In genomic region chr7:123624527-123625183, GRCh38 we compare ENCODE assay signal across 1 cellular context.
A peak's percentile ranks its signal among the peaks of the same experiment; 100 is the strongest.
TF ChIP-seq lines count a peak whose summit lies in the region.

No MANE protein-coding gene starts in this region.

TF ChIP-seq in K562, 482 proteins besides CTCF, POLR2A, EP300 and RAD21 (continued from another document and continues in another):
- TF ChIP-seq LEF1 (IDR thresholded peaks at IDR 0.05) (0 out of 2 replicates have a peak, but pooled peaks have one; percentile 30), HDAC3 (IDR thresholded peaks at IDR 0.05; ENCODE audit: borderline replicate concordance, partially characterized antibody) (no peak), ARNT (IDR thresholded peaks at IDR 0.05) (peak in 1 of 2 experiments; percentile 80; a peak in 2 of 4 replicates), NFE2L1 (tag; IDR thresholded peaks at IDR 0.05; ENCODE audit: borderline replicate concordance, low read depth) (no peak), TCF3 (CRISPR knock-in tag; IDR thresholded peaks at IDR 0.05) (peak; percentile 20; the same call in 1 of the 2 replicates), ZNF12 (CRISPR knock-in tag; IDR thresholded peaks at IDR 0.05) (no peak), GATAD2A (IDR thresholded peaks at IDR 0.05) (no peak), MAFK (IDR thresholded peaks at IDR 0.05; ENCODE audit: low read length) (0 out of 2 replicates have a peak, but pooled peaks have one; percentile 22), SMAD4 (CRISPR knock-in tag; conservative IDR thresholded peaks at IDR 0.05) (0 out of 2 replicates have a peak, but pooled peaks have one; percentile 44), ZNF165 (CRISPR knock-in tag; IDR thresholded peaks at IDR 0.05; ENCODE audit: borderline replicate concordance) (0 out of 2 replicates have a peak, but pooled peaks have one; percentile 50), NRF1 (conservative IDR thresholded peaks at IDR 0.05 in 1 of 2, IDR thresholded peaks at IDR 0.05 in 1 of 2) (no peak; a peak in 1 of 4 replicates), JUN (IDR thresholded peaks at IDR 0.05; ENCODE audit: borderline replicate concordance, low read depth, low read length) (peak; percentile 25; the same call in 1 of the 2 replicates), JUN (CRISPR knock-in tag; IDR thresholded peaks at IDR 0.05; ENCODE audit: borderline replicate concordance) (no peak), RUNX1 (IDR thresholded peaks at IDR 0.05; ENCODE audit: low read depth) (no peak), ZNF57 (CRISPR knock-in tag; IDR thresholded peaks at IDR 0.05) (no peak), ZNF436 (CRISPR knock-in tag; IDR thresholded peaks at IDR 0.05) (no peak), ZBTB11 (CRISPR knock-in tag; IDR thresholded peaks at IDR 0.05) (no peak), ZNF586 (CRISPR knock-in tag; conservative IDR thresholded peaks at IDR 0.05) (no peak), E2F1 (CRISPR knock-in tag; IDR thresholded peaks at IDR 0.05) (no peak), TARDBP (IDR thresholded peaks at IDR 0.05) (no peak), ZNF512 (tag; IDR thresholded peaks at IDR 0.05) (no peak), EGR1 (conservative IDR thresholded peaks at IDR 0.05) (no peak), MXI1 (IDR thresholded peaks at IDR 0.05; ENCODE audit: low read depth, low read length) (no peak), C11orf30 (IDR thresholded peaks at IDR 0.05; ENCODE audit: low read depth) (no peak), ZNF282 (CRISPR knock-in tag; IDR thresholded peaks at IDR 0.05) (no peak), ZNF316 (IDR thresholded peaks at IDR 0.05) (no peak), SMC3 (conservative IDR thresholded peaks at IDR 0.05; ENCODE audit: insufficient read depth, low read depth, low read length) (peak; percentile 79), CHD2 (IDR thresholded peaks at IDR 0.05; ENCODE audit: low read depth, low read length) (no peak), MCM3 (IDR thresholded peaks at IDR 0.05) (no peak), ZNF134 (CRISPR knock-in tag; conservative IDR thresholded peaks at IDR 0.05) (no peak), MNT (conservative IDR thresholded peaks at IDR 0.05) (0 out of 4 replicates have a peak, but pooled peaks of 1 of the 2 experiments have one; percentile 15), ZNF280B (CRISPR knock-in tag; IDR thresholded peaks at IDR 0.05) (no peak), U2AF2 (optimal IDR thresholded peaks at IDR 0.05; ENCODE audit: low read depth, low read length) (no peak), RAD51 (IDR thresholded peaks at IDR 0.05; ENCODE audit: borderline replicate concordance, low read depth) (no peak), ZFP30 (CRISPR knock-in tag; IDR thresholded peaks at IDR 0.05; ENCODE audit: borderline replicate concordance) (no peak), IRF2 (CRISPR knock-in tag; IDR thresholded peaks at IDR 0.05) (no peak)
- TF ChIP-seq, protein P1, sequence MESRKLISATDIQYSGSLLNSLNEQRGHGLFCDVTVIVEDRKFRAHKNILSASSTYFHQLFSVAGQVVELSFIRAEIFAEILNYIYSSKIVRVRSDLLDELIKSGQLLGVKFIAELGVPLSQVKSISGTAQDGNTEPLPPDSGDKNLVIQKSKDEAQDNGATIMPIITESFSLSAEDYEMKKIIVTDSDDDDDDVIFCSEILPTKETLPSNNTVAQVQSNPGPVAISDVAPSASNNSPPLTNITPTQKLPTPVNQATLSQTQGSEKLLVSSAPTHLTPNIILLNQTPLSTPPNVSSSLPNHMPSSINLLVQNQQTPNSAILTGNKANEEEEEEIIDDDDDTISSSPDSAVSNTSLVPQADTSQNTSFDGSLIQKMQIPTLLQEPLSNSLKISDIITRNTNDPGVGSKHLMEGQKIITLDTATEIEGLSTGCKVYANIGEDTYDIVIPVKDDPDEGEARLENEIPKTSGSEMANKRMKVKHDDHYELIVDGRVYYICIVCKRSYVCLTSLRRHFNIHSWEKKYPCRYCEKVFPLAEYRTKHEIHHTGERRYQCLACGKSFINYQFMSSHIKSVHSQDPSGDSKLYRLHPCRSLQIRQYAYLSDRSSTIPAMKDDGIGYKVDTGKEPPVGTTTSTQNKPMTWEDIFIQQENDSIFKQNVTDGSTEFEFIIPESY (CRISPR knock-in tag; IDR thresholded peaks at IDR 0.05) = no peak
- TF ChIP-seq, protein P2, sequence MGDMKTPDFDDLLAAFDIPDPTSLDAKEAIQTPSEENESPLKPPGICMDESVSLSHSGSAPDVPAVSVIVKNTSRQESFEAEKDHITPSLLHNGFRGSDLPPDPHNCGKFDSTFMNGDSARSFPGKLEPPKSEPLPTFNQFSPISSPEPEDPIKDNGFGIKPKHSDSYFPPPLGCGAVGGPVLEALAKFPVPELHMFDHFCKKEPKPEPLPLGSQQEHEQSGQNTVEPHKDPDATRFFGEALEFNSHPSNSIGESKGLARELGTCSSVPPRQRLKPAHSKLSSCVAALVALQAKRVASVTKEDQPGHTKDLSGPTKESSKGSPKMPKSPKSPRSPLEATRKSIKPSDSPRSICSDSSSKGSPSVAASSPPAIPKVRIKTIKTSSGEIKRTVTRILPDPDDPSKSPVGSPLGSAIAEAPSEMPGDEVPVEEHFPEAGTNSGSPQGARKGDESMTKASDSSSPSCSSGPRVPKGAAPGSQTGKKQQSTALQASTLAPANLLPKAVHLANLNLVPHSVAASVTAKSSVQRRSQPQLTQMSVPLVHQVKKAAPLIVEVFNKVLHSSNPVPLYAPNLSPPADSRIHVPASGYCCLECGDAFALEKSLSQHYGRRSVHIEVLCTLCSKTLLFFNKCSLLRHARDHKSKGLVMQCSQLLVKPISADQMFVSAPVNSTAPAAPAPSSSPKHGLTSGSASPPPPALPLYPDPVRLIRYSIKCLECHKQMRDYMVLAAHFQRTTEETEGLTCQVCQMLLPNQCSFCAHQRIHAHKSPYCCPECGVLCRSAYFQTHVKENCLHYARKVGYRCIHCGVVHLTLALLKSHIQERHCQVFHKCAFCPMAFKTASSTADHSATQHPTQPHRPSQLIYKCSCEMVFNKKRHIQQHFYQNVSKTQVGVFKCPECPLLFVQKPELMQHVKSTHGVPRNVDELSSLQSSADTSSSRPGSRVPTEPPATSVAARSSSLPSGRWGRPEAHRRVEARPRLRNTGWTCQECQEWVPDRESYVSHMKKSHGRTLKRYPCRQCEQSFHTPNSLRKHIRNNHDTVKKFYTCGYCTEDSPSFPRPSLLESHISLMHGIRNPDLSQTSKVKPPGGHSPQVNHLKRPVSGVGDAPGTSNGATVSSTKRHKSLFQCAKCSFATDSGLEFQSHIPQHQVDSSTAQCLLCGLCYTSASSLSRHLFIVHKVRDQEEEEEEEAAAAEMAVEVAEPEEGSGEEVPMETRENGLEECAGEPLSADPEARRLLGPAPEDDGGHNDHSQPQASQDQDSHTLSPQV (IDR thresholded peaks at IDR 0.05) = 0 out of 2 replicates have a peak, but pooled peaks have one; percentile 40
- TF ChIP-seq, protein P3, sequence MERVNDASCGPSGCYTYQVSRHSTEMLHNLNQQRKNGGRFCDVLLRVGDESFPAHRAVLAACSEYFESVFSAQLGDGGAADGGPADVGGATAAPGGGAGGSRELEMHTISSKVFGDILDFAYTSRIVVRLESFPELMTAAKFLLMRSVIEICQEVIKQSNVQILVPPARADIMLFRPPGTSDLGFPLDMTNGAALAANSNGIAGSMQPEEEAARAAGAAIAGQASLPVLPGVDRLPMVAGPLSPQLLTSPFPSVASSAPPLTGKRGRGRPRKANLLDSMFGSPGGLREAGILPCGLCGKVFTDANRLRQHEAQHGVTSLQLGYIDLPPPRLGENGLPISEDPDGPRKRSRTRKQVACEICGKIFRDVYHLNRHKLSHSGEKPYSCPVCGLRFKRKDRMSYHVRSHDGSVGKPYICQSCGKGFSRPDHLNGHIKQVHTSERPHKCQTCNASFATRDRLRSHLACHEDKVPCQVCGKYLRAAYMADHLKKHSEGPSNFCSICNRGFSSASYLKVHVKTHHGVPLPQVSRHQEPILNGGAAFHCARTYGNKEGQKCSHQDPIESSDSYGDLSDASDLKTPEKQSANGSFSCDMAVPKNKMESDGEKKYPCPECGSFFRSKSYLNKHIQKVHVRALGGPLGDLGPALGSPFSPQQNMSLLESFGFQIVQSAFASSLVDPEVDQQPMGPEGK (CRISPR knock-in tag; IDR thresholded peaks at IDR 0.05; ENCODE audit: borderline replicate concordance) = no peak
- TF ChIP-seq, protein P4, sequence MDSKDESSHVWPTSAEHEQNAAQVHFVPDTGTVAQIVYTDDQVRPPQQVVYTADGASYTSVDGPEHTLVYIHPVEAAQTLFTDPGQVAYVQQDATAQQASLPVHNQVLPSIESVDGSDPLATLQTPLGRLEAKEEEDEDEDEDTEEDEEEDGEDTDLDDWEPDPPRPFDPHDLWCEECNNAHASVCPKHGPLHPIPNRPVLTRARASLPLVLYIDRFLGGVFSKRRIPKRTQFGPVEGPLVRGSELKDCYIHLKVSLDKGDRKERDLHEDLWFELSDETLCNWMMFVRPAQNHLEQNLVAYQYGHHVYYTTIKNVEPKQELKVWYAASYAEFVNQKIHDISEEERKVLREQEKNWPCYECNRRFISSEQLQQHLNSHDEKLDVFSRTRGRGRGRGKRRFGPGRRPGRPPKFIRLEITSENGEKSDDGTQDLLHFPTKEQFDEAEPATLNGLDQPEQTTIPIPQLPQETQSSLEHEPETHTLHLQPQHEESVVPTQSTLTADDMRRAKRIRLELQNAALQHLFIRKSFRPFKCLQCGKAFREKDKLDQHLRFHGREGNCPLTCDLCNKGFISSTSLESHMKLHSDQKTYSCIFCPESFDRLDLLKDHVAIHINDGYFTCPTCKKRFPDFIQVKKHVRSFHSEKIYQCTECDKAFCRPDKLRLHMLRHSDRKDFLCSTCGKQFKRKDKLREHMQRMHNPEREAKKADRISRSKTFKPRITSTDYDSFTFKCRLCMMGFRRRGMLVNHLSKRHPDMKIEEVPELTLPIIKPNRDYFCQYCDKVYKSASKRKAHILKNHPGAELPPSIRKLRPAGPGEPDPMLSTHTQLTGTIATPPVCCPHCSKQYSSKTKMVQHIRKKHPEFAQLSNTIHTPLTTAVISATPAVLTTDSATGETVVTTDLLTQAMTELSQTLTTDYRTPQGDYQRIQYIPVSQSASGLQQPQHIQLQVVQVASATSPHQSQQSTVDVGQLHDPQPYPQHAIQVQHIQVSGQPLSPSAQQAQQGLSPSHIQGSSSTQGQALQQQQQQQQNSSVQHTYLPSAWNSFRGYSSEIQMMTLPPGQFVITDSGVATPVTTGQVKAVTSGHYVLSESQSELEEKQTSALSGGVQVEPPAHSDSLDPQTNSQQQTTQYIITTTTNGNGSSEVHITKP (IDR thresholded peaks at IDR 0.05; ENCODE audit: partially characterized antibody) = no peak
